Comparison of ENCODE assay signal across 22 cellular contexts in the genomic region with DNA sequence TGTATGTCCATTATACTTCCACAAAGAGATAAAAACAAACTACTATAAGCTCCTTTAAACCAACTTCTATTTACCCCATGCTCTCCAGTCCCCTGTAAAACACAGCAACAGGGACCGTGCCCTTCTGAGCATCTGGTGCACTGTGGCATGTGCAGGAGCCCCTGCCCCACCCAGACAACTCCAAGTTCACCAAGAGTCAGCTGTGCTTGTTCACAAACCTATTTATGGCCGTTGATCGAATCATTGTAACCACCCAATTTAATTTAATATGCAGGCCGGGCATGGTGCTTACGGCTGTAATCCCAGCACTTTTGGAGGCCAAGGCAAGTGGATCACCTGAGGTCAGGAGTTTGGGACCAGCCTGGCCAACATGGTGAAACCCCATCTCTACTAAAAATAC. TPM values are rescaled to one million over a fixed set of nuclear protein-coding genes. Genes with fewer than 3 reads are reported as not detected.
DNase-seq lines count a peak whose midpoint lies in the region; ATAC-seq and FAIRE-seq lines count a peak whose summit lies in the region.
"Had no signal": no experiment of that assay in that cellular context is flagged by ENCODE, and none has a peak within 500 bp of the region (broad histone marks: within the 10 kb centered on the region; RNA-seq: fewer than 3 reads in every experiment).

No MANE protein-coding gene starts in this region.

- CTCF ChIA-PET in activated CD8-positive, alpha-beta memory T cell treated with anti-CD3 and anti-CD28 coated beads, Interleukin-2, amount 10 ng/mL, durations not matched to agents 7 days and 5 days (lab: Charles Lee) = interaction anchor here (0.7 kb wide), 2 partner anchors 150 to 154 kb away, joined by 3 to 4 read pairs; no protein-coding TSS in a partner anchor

- H3K27ac Mint-ChIP-seq in activated CD8-positive, alpha-beta memory T cell treated with anti-CD3 and anti-CD28 coated beads, Interleukin-2, amount 10 ng/mL, durations not matched to agents 7 days and 5 days = no peak overlapping the region
- no peak overlapping the region for H3K27ac Mint-ChIP-seq in activated T-helper 17 cell treated with anti-CD3 and anti-CD28 coated beads, Interleukin-2, amount 50 U/mL, for 72 hours

- no peaks in the 10 kb centered on the region for H3K36me3 ChIP-seq in small intestine (ENCODE audit: control insufficient read depth in 2 of 2, insufficient read depth in 2 of 2, low read length in 2 of 2)

- no peak overlapping the region for H3K4me3 Mint-ChIP-seq in activated CD8-positive, alpha-beta memory T cell treated with anti-CD3 and anti-CD28 coated beads, Interleukin-2, amount 10 ng/mL, durations not matched to agents 7 days and 5 days
- H3K4me3 Mint-ChIP-seq in activated T-helper 17 cell treated with anti-CD3 and anti-CD28 coated beads, Interleukin-2, amount 50 U/mL, for 72 hours = no peak overlapping the region

- ATAC-seq in activated CD8-positive, alpha-beta memory T cell treated with anti-CD3 and anti-CD28 coated beads, Interleukin-2, amount 10 ng/mL, durations not matched to agents 7 days and 5 days = no peak
- ATAC-seq in left lobe of liver = no peak
- no peak for ATAC-seq in activated T-helper 17 cell treated with anti-CD3 and anti-CD28 coated beads, Interleukin-2, amount 50 U/mL, for 72 hours (replicated peaks)

- no peaks in the 10 kb centered on the region for H3K9me3 Mint-ChIP-seq in activated CD8-positive, alpha-beta memory T cell treated with anti-CD3 and anti-CD28 coated beads, Interleukin-2, amount 10 ng/mL, durations not matched to agents 7 days and 5 days (ENCODE audit: low read depth)
- no peaks in the 10 kb centered on the region for H3K9me3 Mint-ChIP-seq in activated T-helper 17 cell treated with anti-CD3 and anti-CD28 coated beads, Interleukin-2, amount 50 U/mL, for 72 hours

- intact Hi-C loops in posterior vena cava (cut with DNase I) = no loop called here

- peaks cover 0 to 4% of the 10 kb centered on the region in 2 donors for H3K4me1 ChIP-seq in small intestine (ENCODE audit: control insufficient read depth in 2 of 2, insufficient read depth in 1 of 2, low read depth in 1 of 2, low read length in 1 of 2)

- no peaks in the 10 kb centered on the region for H3K27me3 ChIP-seq in small intestine (ENCODE audit: control insufficient read depth in 2 of 2, insufficient read depth in 2 of 2, low read length in 2 of 2)

- H3K4me3 ChIP-seq in small intestine (ENCODE audit: low read depth in 1 of 2, low read length in 2 of 2) = no peak overlapping the region
- H3K4me3 ChIP-seq: GM23248 had no signal

- H3K27ac ChIP-seq in small intestine (ENCODE audit: low read depth in 1 of 2, low read length in 1 of 2) = no peak overlapping the region
- H3K27ac ChIP-seq: 22Rv1, C4-2B, GM23248 had no signal

- H3K4me1 Mint-ChIP-seq in activated CD8-positive, alpha-beta memory T cell treated with anti-CD3 and anti-CD28 coated beads, Interleukin-2, amount 10 ng/mL, durations not matched to agents 7 days and 5 days = peaks cover 3% of the 10 kb centered on the region
- no peaks in the 10 kb centered on the region for H3K4me1 Mint-ChIP-seq in activated T-helper 17 cell treated with anti-CD3 and anti-CD28 coated beads, Interleukin-2, amount 50 U/mL, for 72 hours

- no peaks in the 10 kb centered on the region for H3K36me3 Mint-ChIP-seq in activated CD8-positive, alpha-beta memory T cell treated with anti-CD3 and anti-CD28 coated beads, Interleukin-2, amount 10 ng/mL, durations not matched to agents 7 days and 5 days
- H3K36me3 Mint-ChIP-seq in activated T-helper 17 cell treated with anti-CD3 and anti-CD28 coated beads, Interleukin-2, amount 50 U/mL, for 72 hours (ENCODE audit: low read depth) = no peaks in the 10 kb centered on the region

- DNase-seq in activated CD8-positive, alpha-beta memory T cell treated with anti-CD3 and anti-CD28 coated beads, Interleukin-2, amount 10 ng/mL, durations not matched to agents 7 days and 5 days = peak; percentile 26
- no peak for DNase-seq in activated CD8-positive, alpha-beta memory T cell treated with anti-CD3 and anti-CD28 coated beads for 24 hours
- DNase-seq in left lobe of liver (ENCODE audit: low spot score) (peak; percentile 19), posterior vena cava (ENCODE audit: low spot score) (peak; percentile 1), small intestine (no peak), iPS-NIHi7 (ENCODE audit: extremely low spot score) (no peak)
- no peak for DNase-seq in activated CD4-positive, alpha-beta T cell treated with anti-CD3 and anti-CD28 coated beads, Interleukin-2, amount 50 U/mL, for 1 hour
- DNase-seq: AML-193, DMS 273 treated with DMSO at 0.1 percent for 48 hours, GM23248, HCEC 1CT, IMR-90, NCI-H1436, NCI-H2029 treated with DMSO at 0.1 percent for 48 hours, NCI-H2171, NCI-H526 had no signal

- no peaks in the 10 kb centered on the region for H3K9me3 ChIP-seq in small intestine (ENCODE audit: control insufficient read depth, low read depth)

- FAIRE-seq in small intestine (lab: Jason Lieb, UNC) = no peak
- FAIRE-seq: G401.6, HTR-8/SVneo had no signal

- WGBS in small intestine, 3 donors = 52 to 82% (median 71%) methylated on average over 5 of the region's 5 CpGs

- H3K27me3 Mint-ChIP-seq in activated CD8-positive, alpha-beta memory T cell treated with anti-CD3 and anti-CD28 coated beads, Interleukin-2, amount 10 ng/mL, durations not matched to agents 7 days and 5 days = peaks cover 12% of the 10 kb centered on the region
- H3K27me3 Mint-ChIP-seq in activated T-helper 17 cell treated with anti-CD3 and anti-CD28 coated beads, Interleukin-2, amount 50 U/mL, for 72 hours = peaks cover 12% of the 10 kb centered on the region

RNA-seq across cellular contexts. Expression of gene BLCAP, which starts 13.7 kb away (rescaled TPM):
- total RNA-seq in activated CD8-positive, alpha-beta memory T cell treated with anti-CD3 and anti-CD28 coated beads, Interleukin-2, amount 10 ng/mL, durations not matched to agents 7 days and 5 days = 10 to 100 TPM; 32.0 to 36.3 TPM
- total RNA-seq in left lobe of liver (70.4 TPM), posterior vena cava (10 to 100 TPM; 48.1 to 55.4 TPM)
- polyA plus RNA-seq in small intestine = 10 to 100 TPM; 57.3 to 67.8 (median 63.8) TPM
- total RNA-seq in activated T-helper 17 cell treated with anti-CD3 and anti-CD28 coated beads, Interleukin-2, amount 50 U/mL, for 72 hours = 10 to 100 TPM; 21.6 to 30.0 TPM

RNA-seq across cellular contexts. Expression of gene NNAT, which starts 20.3 kb away (rescaled TPM):
- total RNA-seq in activated CD8-positive, alpha-beta memory T cell treated with anti-CD3 and anti-CD28 coated beads, Interleukin-2, amount 10 ng/mL, durations not matched to agents 7 days and 5 days = not detected
- total RNA-seq in left lobe of liver (0.15 TPM), posterior vena cava (under 1 TPM; 0.52 to 0.65 TPM)
- 10 to 100 TPM in 1 of 3 donors, 1 to 10 TPM in 1, not detected in 1; 2.7 to 10.6 TPM for polyA plus RNA-seq in small intestine
- under 1 TPM in 1 of 2 donors, not detected in 1; 0.66 TPM for total RNA-seq in activated T-helper 17 cell treated with anti-CD3 and anti-CD28 coated beads, Interleukin-2, amount 50 U/mL, for 72 hours
- total RNA-seq: GM23248, MCF 10A had no signal

Comparison
In these comparisons a context has a peak if more than half of its experiments do, and no peak if none do; other contexts are left out.
1. DNase-seq: peak in activated CD8-positive, alpha-beta memory T cell treated with anti-CD3 and anti-CD28 coated beads, Interleukin-2, amount 10 ng/mL, durations not matched to agents 7 days and 5 days (single experiment), left lobe of liver (single experiment) and posterior vena cava (single experiment); none in activated CD8-positive, alpha-beta memory T cell treated with anti-CD3 and anti-CD28 coated beads for 24 hours (single experiment), activated CD4-positive, alpha-beta T cell treated with anti-CD3 and anti-CD28 coated beads, Interleukin-2, amount 50 U/mL, for 1 hour (single experiment), small intestine (single experiment) and iPS-NIHi7 (single experiment).